Comparison of ENCODE assay signal across 6 cellular contexts in the genomic region with DNA sequence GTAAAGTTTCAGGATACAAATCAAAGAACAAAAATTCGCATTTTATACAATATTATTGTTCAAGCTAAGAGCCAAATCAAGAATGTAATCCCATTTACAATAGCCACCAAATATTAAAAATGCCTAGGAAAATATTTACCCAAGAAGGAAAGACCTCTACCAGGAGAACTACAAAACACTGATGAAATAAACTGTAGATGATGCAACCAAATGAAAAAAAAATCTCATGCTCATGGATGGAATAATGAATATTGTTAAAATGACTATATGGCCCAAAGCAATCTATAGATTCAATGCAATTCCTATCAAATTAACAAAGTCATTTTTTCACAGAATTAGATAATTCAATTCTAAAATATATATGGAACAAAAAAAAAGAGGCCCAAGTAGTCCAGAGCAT.
"Had no signal": no experiment of that assay in that cellular context is flagged by ENCODE, and none has a peak within 500 bp of the region (broad histone marks: within the 10 kb centered on the region; RNA-seq: fewer than 3 reads in every experiment).

No MANE protein-coding gene starts in this region.

- H3K27ac ChIP-seq: HL-60, KMS-11 had no signal

- H3K4me2 ChIP-seq: KMS-11 had no signal

- H3K9ac ChIP-seq: KMS-11 had no signal

- FAIRE-seq: HTR-8/SVneo had no signal

- DNase-seq: IMR-90, KBM-7, KG1 had no signal
